Comparison of ENCODE assay signal across 8 cellular contexts in genomic region chr13:26929971-26930730, GRCh38.
DNase-seq lines count a peak whose midpoint lies in the region; ATAC-seq and TF ChIP-seq lines count a peak whose summit lies in the region.

No MANE protein-coding gene starts in this region.

- H3K27me3 ChIP-seq in AG04450 (ENCODE audit: control insufficient read depth, insufficient read depth, low read length) = peaks cover 14% of the 10 kb centered on the region
- peaks cover 28% of the 10 kb centered on the region for H3K27me3 ChIP-seq in adipocyte (replicated peaks; ENCODE audit: control insufficient read depth, insufficient read depth, low read length)

- CTCF ChIA-PET in AG04450 (lab: Charles Lee) = interaction anchor here (0.6 to 4.3 kb wide), 70 partner anchors 9 to 1070 kb away, joined by 3 to 75 read pairs (median 4); partner anchors contain the start of gene URAD

- H3K27ac ChIP-seq in AG04450 (ENCODE audit: low read depth, low read length) = no peak overlapping the region

- no peaks in the 10 kb centered on the region for H3K4me1 ChIP-seq in adipocyte (ENCODE audit: control insufficient read depth, insufficient read depth, low read length)

- ATAC-seq in left ventricle myocardium superior (peak; percentile 74), HG03196 (IDR thresholded peaks at IDR 0.05; ENCODE audit: unreplicated experiment) (no peak)

- POLR2A ChIA-PET in AG04450 (lab: Yijun Ruan, JAX) = no interaction called here

- H3K9me3 ChIP-seq in AG04450 (ENCODE audit: control insufficient read depth, insufficient read depth, low read length) (no peaks in the 10 kb centered on the region), adipocyte (ENCODE audit: control insufficient read depth, low read length) (no peaks in the 10 kb centered on the region)

- TF ChIP-seq CTCF in AG04450 (IDR thresholded peaks at IDR 0.05; ENCODE audit: low read depth, low read length) = peak; percentile 96

- no peak overlapping the region for H3K9ac ChIP-seq in adipocyte (ENCODE audit: low read length)

- H3K4me3 ChIP-seq in AG04450 (ENCODE audit: low read depth, low read length) = 0 out of 2 replicates have a peak overlapping the region, but pooled peaks have one; percentile 13
- no peak overlapping the region for H3K4me3 ChIP-seq in adipocyte (ENCODE audit: low read length)

- intact Hi-C loops in left ventricle myocardium superior (cut with micrococcal nuclease) = loop anchor here (5.0 kb wide), 1 partner anchor 423 kb away; no protein-coding TSS in a partner anchor

- peak; percentile 18 for DNase-seq in AG04450 (ENCODE audit: low read depth, low spot score)
- peak; percentile 69 for DNase-seq in GM19240 (ENCODE audit: insufficient read length, low spot score)
- peak; percentile 51 to 84 (median 53) for DNase-seq in NCI-H1417 (lab: John Stamatoyannopoulos, UW)
- peak; percentile 61 for DNase-seq in SW480 (ENCODE audit: low spot score)
- peak; percentile 89 for DNase-seq in adipocyte (ENCODE audit: low read depth)
- DNase-seq in left ventricle myocardium superior = peak; percentile 80
- DNase-seq in putamen (ENCODE audit: low spot score) = peak; percentile 75

- no peaks in the 10 kb centered on the region for H3K36me3 ChIP-seq in adipocyte (ENCODE audit: control insufficient read depth, insufficient read depth, low read length, severe bottlenecking)

Comparison
In these comparisons a context has a peak if more than half of its experiments do, and no peak if none do; other contexts are left out.
1. DNase-seq: peak in every context shown above with its lines; median percentile 89 in adipocyte; 80 in left ventricle myocardium superior; 75 in putamen; 69 in GM19240; 61 in SW480; 53 in NCI-H1417; 18 in AG04450.